In genomic region chr5:79878721-79879336, GRCh38 we compare ENCODE assay signal across 9 cellular contexts.
DNase-seq lines count a peak whose midpoint lies in the region; TF ChIP-seq lines count a peak whose summit lies in the region.
"Had no signal": no experiment of that assay in that cellular context is flagged by ENCODE, and none has a peak within 500 bp of the region (broad histone marks: within the 10 kb centered on the region; RNA-seq: fewer than 3 reads in every experiment).

No MANE protein-coding gene starts in this region.

- H3K27me3 ChIP-seq in thyroid gland = no peaks in the 10 kb centered on the region

- intact Hi-C loops in thyroid gland (cut with DNase I) = no loop called here

- DNase-seq in NCI-H82 (lab: John Stamatoyannopoulos, UW) (peak; percentile 49), NCI-H82 treated with DMSO at 0.1 percent for 48 hours (lab: John Stamatoyannopoulos, UW; ENCODE audit: unreplicated experiment) (no peak), RPMI7951 (ENCODE audit: low read depth) (peak; percentile 17), choroid plexus epithelial cell (ENCODE audit: low read depth) (no peak), thyroid gland (no peak), amniotic stem cell (lab: John Stamatoyannopoulos, UW) (no peak), DMS114 treated with DMSO at 0.1 percent for 48 hours (lab: John Stamatoyannopoulos, UW; ENCODE audit: unreplicated experiment) (no peak)
- peak; percentile 14 to 19 for DNase-seq in stimulated activated CD8-positive, alpha-beta memory T cell treated with anti-CD3 and anti-CD28 coated beads, Interleukin-15, amount 100 ng/mL, for 48 hours (ENCODE audit: low read depth in 2 of 2)
- DNase-seq: stimulated activated naive B cell treated with anti-CD40 and anti-IgM and Interleukin-4, amounts not matched to agents 10 μg/mL and 1 μg/mL and 100 μg/mL, for 72 hours had no signal

- no peaks in the 10 kb centered on the region for H3K9me3 ChIP-seq in thyroid gland

- WGBS in thyroid gland, 2 donors = 59 to 66% methylated on average over 5 of the region's 5 CpGs

- H3K36me3 ChIP-seq in thyroid gland = no peaks in the 10 kb centered on the region

- TF ChIP-seq POLR2A in thyroid gland (IDR thresholded peaks at IDR 0.05) = no peak

- TF ChIP-seq CTCF in choroid plexus epithelial cell (conservative IDR thresholded peaks at IDR 0.05; ENCODE audit: low read depth, low read length) = peak; percentile 49
- peak in 1 of 6 experiments; percentile 15 for TF ChIP-seq CTCF in thyroid gland (IDR thresholded peaks at IDR 0.05)

- H3K4me3 ChIP-seq in choroid plexus epithelial cell (ENCODE audit: low read depth, low read length) (no peak overlapping the region), thyroid gland (replicated peaks in 1 of 3) (no peak overlapping the region)

- no peak overlapping the region for H3K27ac ChIP-seq in thyroid gland

- peaks cover 5 to 6% of the 10 kb centered on the region in 2 donors for H3K4me1 ChIP-seq in thyroid gland

Comparison
In these comparisons a context has a peak if more than half of its experiments do, and no peak if none do; other contexts are left out.
1. DNase-seq: peak in NCI-H82 (single experiment), RPMI7951 (single experiment) and stimulated activated CD8-positive, alpha-beta memory T cell treated with anti-CD3 and anti-CD28 coated beads, Interleukin-15, amount 100 ng/mL, for 48 hours (2 of 2); none in NCI-H82 treated with DMSO at 0.1 percent for 48 hours (single experiment), choroid plexus epithelial cell (single experiment), thyroid gland (0 of 2), amniotic stem cell (single experiment) and DMS114 treated with DMSO at 0.1 percent for 48 hours (single experiment).